10 cellular contexts compared by ENCODE assay signal in the genomic region with DNA sequence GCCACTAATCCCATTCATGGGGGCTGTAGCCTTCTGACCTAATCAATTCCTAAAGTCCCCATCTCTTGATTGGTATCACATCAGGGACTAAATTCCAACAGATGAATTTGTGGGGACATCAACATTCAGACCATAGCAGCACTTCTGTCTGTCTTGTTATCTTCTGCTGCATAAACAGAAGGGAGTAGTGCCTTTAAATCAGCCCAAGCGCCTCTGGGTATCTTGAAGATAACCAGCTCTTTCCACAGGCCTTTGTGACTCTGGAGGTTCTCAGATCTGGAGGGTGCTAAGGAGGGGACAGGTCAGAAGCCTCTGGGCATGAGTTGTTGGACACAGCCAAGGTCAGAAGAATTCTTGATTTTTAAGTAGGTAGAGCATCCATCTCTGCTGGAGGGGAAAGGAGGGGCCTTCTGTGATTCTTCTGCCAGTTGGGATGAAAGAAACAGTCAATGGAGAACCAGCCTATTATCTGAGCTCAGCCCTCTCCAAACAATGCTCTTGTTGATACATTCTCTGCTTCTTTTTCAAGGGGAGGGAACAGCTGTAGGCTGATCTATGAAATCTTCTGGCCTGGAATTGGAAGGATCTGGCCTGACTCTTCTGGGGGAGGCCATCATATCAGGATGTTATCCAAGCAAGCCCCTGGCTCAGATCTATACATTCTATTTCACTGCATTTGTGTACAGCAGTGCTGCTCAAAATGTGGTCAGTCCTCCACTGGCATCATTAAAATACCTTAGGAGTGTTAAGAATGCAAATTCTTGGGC. TPM values are rescaled to one million over a fixed set of nuclear protein-coding genes. Genes with fewer than 3 reads are reported as not detected.
DNase-seq lines count a peak whose midpoint lies in the region; ATAC-seq and TF ChIP-seq lines count a peak whose summit lies in the region.
"Had no signal": no experiment of that assay in that cellular context is flagged by ENCODE, and none has a peak within 500 bp of the region (broad histone marks: within the 10 kb centered on the region; RNA-seq: fewer than 3 reads in every experiment).

No MANE protein-coding gene starts in this region.

- H3K9me3 ChIP-seq in Caco-2 (no peaks in the 10 kb centered on the region), HUES48 (ENCODE audit: control insufficient read depth, insufficient read depth, low read length) (no peaks in the 10 kb centered on the region), colonic mucosa (no peaks in the 10 kb centered on the region)

- DNase-seq in Caco-2, result no peak
- no peak for DNase-seq in colonic mucosa
- no peak for DNase-seq in natural killer cell
- DNase-seq in DMS153 (lab: John Stamatoyannopoulos, UW), result no peak
- no peak for DNase-seq in NCI-H526 (lab: John Stamatoyannopoulos, UW)
- DNase-seq in A172 (ENCODE audit: low spot score), result no peak
- no peak for DNase-seq in activated CD4-positive, alpha-beta T cell treated with anti-CD3 and anti-CD28 coated beads, Interleukin-2, amount 50 U/mL, for 48 hours
- DNase-seq: DMS79 had no signal

- peaks cover 31% of the 10 kb centered on the region for H3K4me1 Mint-ChIP-seq in Caco-2 (ENCODE audit: low read depth, unreplicated experiment)
- peaks cover 28 to 38% of the 10 kb centered on the region in 2 donors for H3K4me1 Mint-ChIP-seq in natural killer cell

- intact Hi-C loops in Caco-2 (cut with micrococcal nuclease; ENCODE audit: unreplicated experiment), result loop anchor here (1.0 to 5.0 kb wide), 7 partner anchors 20 to 325 kb away; a partner anchor contains a TSS
- intact Hi-C loops in colonic mucosa (cut with DNase I), result loop anchor here (2.0 to 10.0 kb wide), 3 partner anchors 87 to 229 kb away; a partner anchor contains a TSS
- intact Hi-C loops in natural killer cell (cut with micrococcal nuclease), result loop anchor here (2.0 to 10.0 kb wide), 3 partner anchors 161 to 327 kb away; a partner anchor contains a TSS

- H3K36me3 ChIP-seq in Caco-2 (ENCODE audit: control insufficient read depth, insufficient read depth, low read length), result no peaks in the 10 kb centered on the region
- no peaks in the 10 kb centered on the region for H3K36me3 ChIP-seq in HUES48 (ENCODE audit: control insufficient read depth, insufficient read depth, low read length)
- H3K36me3 ChIP-seq in colonic mucosa, result no peaks in the 10 kb centered on the region

- H3K27ac ChIP-seq in HUES48 (ENCODE audit: low read depth, low read length) (peak overlapping the region; percentile 98), colonic mucosa (peak overlapping the region; percentile 70)

- POLR2A ChIA-PET in Caco-2 (lab: Charles Lee), result interaction anchor here (0.7 to 1.6 kb wide), 6 partner anchors 14 to 325 kb away, joined by 3 to 8 read pairs (median 4); a partner anchor contains a TSS

- H3K4me1 ChIP-seq in Caco-2 (peaks cover 47% of the 10 kb centered on the region), HUES48 (ENCODE audit: control insufficient read depth, insufficient read depth, low read length) (peaks cover 46% of the 10 kb centered on the region), colonic mucosa (peaks cover 5% of the 10 kb centered on the region)

- no TSS peak for BruUV-seq in Caco-2 (replicated peaks; lab: Mats Ljungman, UMichigan)

- H3K9me3 Mint-ChIP-seq in Caco-2 (ENCODE audit: unreplicated experiment) (no peaks in the 10 kb centered on the region), natural killer cell (no peaks in the 10 kb centered on the region)
- H3K9me3 Mint-ChIP-seq: activated naive CD4-positive, alpha-beta T cell treated with anti-CD3 and anti-CD28 coated beads, Interleukin-2, amount 50 U/mL, for 24 hours had no signal

- H3K4me3 ChIP-seq in Caco-2 (ENCODE audit: low read depth, low read length), result no peak overlapping the region
- peak overlapping the region; percentile 38 for H3K4me3 ChIP-seq in HUES48 (ENCODE audit: low read depth, low read length)
- no peak overlapping the region for H3K4me3 ChIP-seq in colonic mucosa

- TF ChIP-seq CTCF in Caco-2 (IDR thresholded peaks at IDR 0.05; ENCODE audit: insufficient read depth in 1 of 2, low read depth in 1 of 2, low read length in 1 of 2, severe bottlenecking in 1 of 2, unreplicated experiment in 1 of 2), result no peak
- TF ChIP-seq CTCF in colonic mucosa (IDR thresholded peaks at IDR 0.05), result no peak
- TF ChIP-seq CTCF in natural killer cell (IDR thresholded peaks at IDR 0.05), result no peak

- H3K36me3 Mint-ChIP-seq in Caco-2 (ENCODE audit: insufficient read depth, unreplicated experiment) (no peaks in the 10 kb centered on the region), natural killer cell (no peaks in the 10 kb centered on the region)
- H3K36me3 Mint-ChIP-seq: activated naive CD4-positive, alpha-beta T cell treated with anti-CD3 and anti-CD28 coated beads, Interleukin-2, amount 50 U/mL, for 24 hours had no signal

- H3K9ac ChIP-seq in HUES48 (ENCODE audit: low read depth, low read length) (peak overlapping the region; percentile 75), colonic mucosa (ENCODE audit: low read depth in 2 of 2, low read length in 2 of 2) (peak overlapping the region in 1 of 2 donors; percentile 12)

- CTCF ChIA-PET in Caco-2 (lab: Charles Lee), result interaction anchor here (0.6 to 3.2 kb wide), 12 partner anchors 14 to 1156 kb away, joined by 3 to 34 read pairs (median 4); a partner anchor contains a TSS

- ATAC-seq in natural killer cell, result no peak

- H3K27me3 Mint-ChIP-seq in Caco-2 (ENCODE audit: insufficient read depth, unreplicated experiment) (no peaks in the 10 kb centered on the region), natural killer cell (ENCODE audit: low read depth in 2 of 2) (no peaks in the 10 kb centered on the region)

- H3K27me3 ChIP-seq in Caco-2 (replicated peaks; ENCODE audit: control insufficient read depth, insufficient read depth, low read length), result no peaks in the 10 kb centered on the region
- no peaks in the 10 kb centered on the region for H3K27me3 ChIP-seq in HUES48 (ENCODE audit: control insufficient read depth, insufficient read depth, low read length)
- no peaks in the 10 kb centered on the region for H3K27me3 ChIP-seq in colonic mucosa

- no peak overlapping the region for H3K4me3 Mint-ChIP-seq in Caco-2 (ENCODE audit: unreplicated experiment)
- no peak overlapping the region for H3K4me3 Mint-ChIP-seq in natural killer cell
- H3K4me3 Mint-ChIP-seq: activated naive CD4-positive, alpha-beta T cell treated with anti-CD3 and anti-CD28 coated beads, Interleukin-2, amount 50 U/mL, for 24 hours had no signal

- H3K27ac Mint-ChIP-seq in Caco-2 (ENCODE audit: unreplicated experiment) (peak overlapping the region; percentile 81), natural killer cell (peak overlapping the region; percentile 61 to 73)
- H3K27ac Mint-ChIP-seq: activated naive CD4-positive, alpha-beta T cell treated with anti-CD3 and anti-CD28 coated beads, Interleukin-2, amount 50 U/mL, for 24 hours had no signal

RNA-seq across cellular contexts. Expression of a gene that starts 31.2 kb away (rescaled TPM):
- 10.7 and 14.4 TPM in 2 replicates for total RNA-seq in Caco-2 (2022)
- total RNA-seq in colonic mucosa, result 10 to 100 TPM; 12.1 to 13.8 TPM
- total RNA-seq in natural killer cell, result 10 to 100 TPM; 20.2 to 28.5 (median 23.7) TPM
- total RNA-seq in A172 (2014; rRNA removed; shearing (Covaris generic)), result 5.1 and 6.3 TPM in 2 replicates
